ENCODE assay signal across 27 cellular contexts in the genomic region with DNA sequence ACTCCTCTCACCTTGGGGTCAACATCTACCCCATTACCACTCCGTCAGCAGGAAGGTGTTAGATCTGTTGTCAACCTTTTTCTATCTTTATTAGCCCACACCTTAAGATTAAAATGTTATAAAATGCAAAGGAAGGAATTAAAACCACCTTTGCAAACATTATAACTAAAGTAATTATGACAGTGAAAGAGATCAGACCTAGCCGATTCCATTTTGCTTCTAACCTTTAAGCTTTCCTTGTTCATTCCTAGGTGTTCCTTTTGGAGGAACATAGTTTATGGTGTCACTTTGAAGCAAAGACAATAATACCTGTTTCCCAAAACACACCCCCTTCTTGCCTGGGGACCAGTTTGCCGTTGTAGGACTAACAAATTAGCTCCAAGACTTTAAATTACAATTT.
"Had no signal": no experiment of that assay in that cellular context is flagged by ENCODE, and none has a peak within 500 bp of the region (broad histone marks: within the 10 kb centered on the region; RNA-seq: fewer than 3 reads in every experiment).

No MANE protein-coding gene starts in this region.

- H3K4me3 Mint-ChIP-seq: immature natural killer cell; memory B cell; naive thymus-derived CD8-positive, alpha-beta T cell; nephron; neural crest cell; stimulated activated effector memory CD8-positive, alpha-beta T cell treated with anti-CD3 and anti-CD28 coated beads, Interleukin-12 subunit alpha, Interleukin-12 subunit beta, amount 100 ng/mL, for 72 hours; stimulated activated naive CD8-positive, alpha-beta T cell treated with anti-CD3 and anti-CD28 coated beads, Interleukin-15, Interleukin-2, amounts not matched to agents 100 ng/mL and 50 ng/mL, for 24 hours had no signal

- H3K36me3 Mint-ChIP-seq: memory B cell; naive thymus-derived CD8-positive, alpha-beta T cell; stimulated activated effector memory CD8-positive, alpha-beta T cell treated with anti-CD3 and anti-CD28 coated beads, Interleukin-12 subunit alpha, Interleukin-12 subunit beta, amount 100 ng/mL, for 72 hours had no signal

- DNase-seq: hypothalamus; immature natural killer cell; kidney; left ventricle myocardium inferior; midbrain; naive thymus-derived CD8-positive, alpha-beta T cell; nucleus accumbens; pancreas; posterior cingulate gyrus; retina; right cardiac atrium; sigmoid colon; small intestine; spleen; stimulated activated CD4-positive, alpha-beta T cell treated with anti-CD3 and anti-CD28 coated beads, Interleukin-4, amount 100 ng/mL, for 24 hours; stimulated activated naive CD4-positive, alpha-beta T cell; tibial artery; trophoblast cell; upper lobe of right lung had no signal

- H3K36me3 ChIP-seq: left ventricle myocardium inferior, pancreas, prostate gland, sigmoid colon, spleen, suprapubic skin, thoracic aorta, tibial artery, upper lobe of right lung had no signal

- H3K4me1 Mint-ChIP-seq: immature natural killer cell; memory B cell; naive thymus-derived CD8-positive, alpha-beta T cell; nephron; neural crest cell; stimulated activated effector memory CD8-positive, alpha-beta T cell treated with anti-CD3 and anti-CD28 coated beads, Interleukin-12 subunit alpha, Interleukin-12 subunit beta, amount 100 ng/mL, for 72 hours had no signal

- H3K27me3 Mint-ChIP-seq: memory B cell; naive thymus-derived CD8-positive, alpha-beta T cell; stimulated activated naive CD8-positive, alpha-beta T cell treated with anti-CD3 and anti-CD28 coated beads, Interleukin-15, Interleukin-2, amounts not matched to agents 100 ng/mL and 50 ng/mL, for 24 hours had no signal

- H3K27me3 ChIP-seq: pancreas, sigmoid colon, spleen, suprapubic skin, tibial artery, upper lobe of right lung had no signal

- H3K27ac ChIP-seq: left ventricle myocardium inferior, pancreas, prostate gland, sigmoid colon, spleen, suprapubic skin, thoracic aorta, tibial artery, upper lobe of right lung had no signal

- H3K9me3 ChIP-seq: left ventricle myocardium inferior, pancreas, prostate gland, sigmoid colon, suprapubic skin, thoracic aorta, tibial artery, upper lobe of right lung had no signal

- ATAC-seq: naive thymus-derived CD8-positive, alpha-beta T cell; pancreas; right cardiac atrium; stimulated activated effector memory CD8-positive, alpha-beta T cell treated with anti-CD3 and anti-CD28 coated beads, Interleukin-12 subunit alpha, Interleukin-12 subunit beta, amount 100 ng/mL, for 72 hours; upper lobe of right lung had no signal

- H3K4me3 ChIP-seq: left ventricle myocardium inferior, pancreas, prostate gland, sigmoid colon, spleen, suprapubic skin, thoracic aorta, tibial artery, upper lobe of right lung had no signal

- H3K27ac Mint-ChIP-seq: immature natural killer cell; memory B cell; naive thymus-derived CD8-positive, alpha-beta T cell; nephron; stimulated activated effector memory CD8-positive, alpha-beta T cell treated with anti-CD3 and anti-CD28 coated beads, Interleukin-12 subunit alpha, Interleukin-12 subunit beta, amount 100 ng/mL, for 72 hours; stimulated activated naive CD8-positive, alpha-beta T cell treated with anti-CD3 and anti-CD28 coated beads, Interleukin-15, Interleukin-2, amounts not matched to agents 100 ng/mL and 50 ng/mL, for 24 hours had no signal

- H3K4me1 ChIP-seq: left ventricle myocardium inferior, pancreas, prostate gland, sigmoid colon, spleen, suprapubic skin, tibial artery, upper lobe of right lung had no signal

- H3K9me3 Mint-ChIP-seq: nephron; stimulated activated naive CD8-positive, alpha-beta T cell treated with anti-CD3 and anti-CD28 coated beads, Interleukin-15, Interleukin-2, amounts not matched to agents 100 ng/mL and 50 ng/mL, for 24 hours had no signal
